Comparison of ENCODE assay signal across 17 cellular contexts in the genomic region with DNA sequence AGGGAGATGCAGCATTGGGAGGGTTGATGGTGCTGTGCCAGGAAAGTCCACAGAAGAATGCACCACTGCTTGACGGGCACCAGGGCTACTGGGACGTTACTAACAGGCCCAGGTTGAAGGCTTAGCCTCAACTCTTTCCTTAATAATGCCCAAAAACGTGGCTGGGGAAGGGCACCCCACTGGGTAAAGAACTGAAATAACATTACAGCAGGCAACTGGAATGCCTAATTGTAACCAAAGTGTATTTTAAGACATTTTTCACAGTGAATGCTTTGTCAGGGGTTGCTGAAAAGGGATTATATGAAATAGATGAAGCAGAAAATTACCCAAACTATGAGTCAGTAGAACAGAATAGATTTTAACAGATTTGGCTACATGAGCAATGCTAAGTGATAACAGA.
"Had no signal": no experiment of that assay in that cellular context is flagged by ENCODE, and none has a peak within 500 bp of the region (broad histone marks: within the 10 kb centered on the region; RNA-seq: fewer than 3 reads in every experiment).

No MANE protein-coding gene starts in this region.

- H3K9me3 Mint-ChIP-seq: endodermal cell; naive thymus-derived CD4-positive, alpha-beta T cell; stimulated activated naive B cell treated with anti-CD40 and anti-IgM and Interleukin-4, amounts not matched to agents 10 μg/mL and 1 μg/mL and 100 μg/mL, for 72 hours had no signal

- H3K9me3 ChIP-seq: pancreas, right lobe of liver, stomach, thoracic aorta, transverse colon had no signal

- H3K4me3 Mint-ChIP-seq: endodermal cell; naive thymus-derived CD4-positive, alpha-beta T cell; stimulated activated naive B cell treated with anti-CD40 and anti-IgM and Interleukin-4, amounts not matched to agents 10 μg/mL and 1 μg/mL and 100 μg/mL, for 72 hours had no signal

- H3K4me1 Mint-ChIP-seq: naive thymus-derived CD4-positive, alpha-beta T cell; stimulated activated naive B cell treated with anti-CD40 and anti-IgM and Interleukin-4, amounts not matched to agents 10 μg/mL and 1 μg/mL and 100 μg/mL, for 72 hours had no signal

- H3K27ac ChIP-seq: hepatocyte, pancreas, right lobe of liver, stomach, thoracic aorta, transverse colon had no signal

- H3K27ac Mint-ChIP-seq: endodermal cell; naive thymus-derived CD4-positive, alpha-beta T cell; progenitor cell of endocrine pancreas; stimulated activated naive B cell treated with anti-CD40 and anti-IgM and Interleukin-4, amounts not matched to agents 10 μg/mL and 1 μg/mL and 100 μg/mL, for 72 hours had no signal

- H3K4me1 ChIP-seq: pancreas, right lobe of liver, stomach, transverse colon had no signal

- H3K36me3 ChIP-seq: pancreas, right lobe of liver, stomach, thoracic aorta, transverse colon had no signal

- H3K27me3 ChIP-seq: hepatocyte, pancreas, right lobe of liver, stomach, transverse colon had no signal

- H3K27me3 Mint-ChIP-seq: progenitor cell of endocrine pancreas had no signal

- H3K4me3 ChIP-seq: hepatocyte, pancreas, right lobe of liver, stomach, thoracic aorta, transverse colon had no signal

- H3K36me3 Mint-ChIP-seq: naive thymus-derived CD4-positive, alpha-beta T cell; stimulated activated naive B cell treated with anti-CD40 and anti-IgM and Interleukin-4, amounts not matched to agents 10 μg/mL and 1 μg/mL and 100 μg/mL, for 72 hours had no signal

- DNase-seq: dermis blood vessel endothelial cell; endodermal cell; erythroblast; foreskin melanocyte; head of caudate nucleus; naive thymus-derived CD4-positive, alpha-beta T cell; occipital lobe; pancreas; right lobe of liver; stimulated activated CD4-positive, alpha-beta T cell treated with anti-CD3 and anti-CD28 coated beads, Interleukin-4, amount 100 ng/mL, for 24 hours; stimulated activated naive B cell treated with anti-CD40 and anti-IgM and Interleukin-4, amounts not matched to agents 10 μg/mL and 1 μg/mL and 100 μg/mL, for 72 hours; stomach; substantia nigra; transverse colon had no signal
